In the genomic region with DNA sequence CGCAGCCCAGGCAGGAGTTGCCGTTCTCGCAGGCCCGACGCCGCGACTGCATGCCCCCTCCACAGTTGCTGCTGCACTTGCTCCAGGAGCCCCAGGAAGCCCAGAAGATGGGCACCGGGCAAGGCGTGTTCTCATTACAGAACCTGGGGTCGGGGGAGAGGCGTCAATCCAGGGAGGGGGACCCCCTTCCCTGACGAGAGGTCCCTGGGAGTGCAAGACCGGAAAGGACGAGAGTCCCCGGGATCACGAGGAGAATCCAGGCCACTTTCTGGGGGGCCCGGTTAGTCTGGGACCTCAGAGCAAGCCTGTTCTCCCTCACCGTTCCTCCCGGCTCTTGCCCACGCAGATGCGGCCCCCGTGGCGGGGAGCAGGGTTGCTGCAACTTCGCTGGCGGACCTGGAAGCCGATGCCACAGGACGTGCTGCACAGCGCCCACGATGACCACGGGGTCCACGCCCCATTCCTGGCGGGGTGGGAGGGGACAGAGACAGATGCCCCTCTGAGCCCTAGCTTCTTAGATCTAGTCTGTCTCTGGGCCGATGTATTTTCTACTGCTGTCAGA, we compare ENCODE assay signal across 18 cellular contexts.
"Had no signal": no experiment of that assay in that cellular context is flagged by ENCODE, and none has a peak within 500 bp of the region (broad histone marks: within the 10 kb centered on the region; RNA-seq: fewer than 3 reads in every experiment).

No MANE protein-coding gene starts in this region.

- H3K36me3 Mint-ChIP-seq: activated naive CD4-positive, alpha-beta T cell treated with anti-CD3 and anti-CD28 coated beads, Interleukin-2, amount 50 U/mL, for 72 hours had no signal

- H3K27me3 ChIP-seq: ascending aorta had no signal

- ATAC-seq: activated naive CD4-positive, alpha-beta T cell treated with anti-CD3 and anti-CD28 coated beads, Interleukin-2, amount 50 U/mL, for 72 hours; activated T-helper 17 cell treated with anti-CD3 and anti-CD28 coated beads, Interleukin-2, amount 50 U/mL, for 72 hours; heart left ventricle; left colon had no signal

- H3K9me3 Mint-ChIP-seq: activated CD4-positive, alpha-beta memory T cell treated with anti-CD3 and anti-CD28 coated beads, Interleukin-2, amount 10 ng/mL, durations not matched to agents 7 days and 5 days; activated naive CD4-positive, alpha-beta T cell treated with anti-CD3 and anti-CD28 coated beads, Interleukin-2, amount 50 U/mL, for 72 hours; activated T-cell treated with anti-CD3 and anti-CD28 coated beads, Interleukin-2, amount 50 U/mL, for 24 hours; activated T-helper 17 cell treated with anti-CD3 and anti-CD28 coated beads, Interleukin-2, amount 50 U/mL, for 72 hours; neural crest cell; T-helper 1 cell treated with Interleukin-12 subunit alpha and Interleukin-12 subunit beta and Interleukin-4 antibody, amounts not matched to agents 30 μg/mL and 1 μg/mL, for 36 hours had no signal

- H3K36me3 ChIP-seq: ascending aorta, sigmoid colon, upper lobe of left lung had no signal

- H3K9me3 ChIP-seq: ascending aorta, heart left ventricle, sigmoid colon, upper lobe of left lung had no signal

- H3K27ac Mint-ChIP-seq: activated CD4-positive, alpha-beta memory T cell treated with anti-CD3 and anti-CD28 coated beads, Interleukin-2, amount 10 ng/mL, durations not matched to agents 7 days and 5 days; activated naive CD4-positive, alpha-beta T cell treated with anti-CD3 and anti-CD28 coated beads, Interleukin-2, amount 50 U/mL, for 72 hours; activated T-cell treated with anti-CD3 and anti-CD28 coated beads, Interleukin-2, amount 50 U/mL, for 24 hours; activated T-helper 17 cell treated with anti-CD3 and anti-CD28 coated beads, Interleukin-2, amount 50 U/mL, for 72 hours; T-helper 1 cell treated with Interleukin-12 subunit alpha and Interleukin-12 subunit beta and Interleukin-4 antibody, amounts not matched to agents 30 μg/mL and 1 μg/mL, for 36 hours had no signal

- H3K4me1 ChIP-seq: ascending aorta, heart left ventricle had no signal

- H3K4me3 Mint-ChIP-seq: activated CD4-positive, alpha-beta memory T cell treated with anti-CD3 and anti-CD28 coated beads, Interleukin-2, amount 10 ng/mL, durations not matched to agents 7 days and 5 days; activated T-cell treated with anti-CD3 and anti-CD28 coated beads, Interleukin-2, amount 50 U/mL, for 24 hours; activated T-helper 17 cell treated with anti-CD3 and anti-CD28 coated beads, Interleukin-2, amount 50 U/mL, for 72 hours; neural crest cell; T-helper 1 cell treated with Interleukin-12 subunit alpha and Interleukin-12 subunit beta and Interleukin-4 antibody, amounts not matched to agents 30 μg/mL and 1 μg/mL, for 36 hours had no signal

- DNase-seq: activated CD4-positive, alpha-beta memory T cell treated with anti-CD3 and anti-CD28 coated beads, Interleukin-2, amount 10 ng/mL, durations not matched to agents 7 days and 5 days; activated CD4-positive, alpha-beta T cell treated with anti-CD3 and anti-CD28 coated beads for 48 hours; activated T-cell treated with anti-CD3 and anti-CD28 coated beads, Interleukin-2, amount 50 U/mL, for 24 hours; cortex of kidney; heart left ventricle; left colon; mesenchymal stem cell; sigmoid colon; stimulated activated CD4-positive, alpha-beta T cell treated with anti-CD3 and anti-CD28 coated beads, Interleukin-4, amount 100 ng/mL, for 1 hour; stimulated activated naive CD4-positive, alpha-beta T cell treated with Interleukin-2 at 50 U/mL for 16 hours had no signal

- H3K4me1 Mint-ChIP-seq: activated T-helper 17 cell treated with anti-CD3 and anti-CD28 coated beads, Interleukin-2, amount 50 U/mL, for 72 hours; neural crest cell had no signal

- H3K4me3 ChIP-seq: ascending aorta, smooth muscle cell had no signal

- H3K27ac ChIP-seq: ascending aorta, epithelial cell of prostate, heart left ventricle, sigmoid colon, upper lobe of left lung had no signal

- H3K4me2 ChIP-seq: smooth muscle cell had no signal
